Comparison of ENCODE assay signal across 8 cellular contexts in genomic region chr3:125165189-125165947, GRCh38. TPM values are rescaled to one million over a fixed set of nuclear protein-coding genes. Genes with fewer than 3 reads are reported as not detected.
DNase-seq lines count a peak whose midpoint lies in the region; ATAC-seq and TF ChIP-seq lines count a peak whose summit lies in the region.

No MANE protein-coding gene starts in this region.

- H3K9me3 ChIP-seq in GM23248 (ENCODE audit: low read depth) = no peaks in the 10 kb centered on the region
- no peaks in the 10 kb centered on the region for H3K9me3 ChIP-seq in right atrium auricular region

- no peak overlapping the region for H2AFZ ChIP-seq in GM23248

- peak; percentile 87 for ATAC-seq in WTC11
- ATAC-seq in GM18511 (IDR thresholded peaks at IDR 0.05; ENCODE audit: unreplicated experiment) = no peak
- no peak for ATAC-seq in HG02981 (IDR thresholded peaks at IDR 0.05; ENCODE audit: unreplicated experiment)

- H3K4me1 Mint-ChIP-seq in WTC11 = peaks cover 11% of the 10 kb centered on the region
- no peaks in the 10 kb centered on the region for H3K4me1 Mint-ChIP-seq in activated T-cell treated with anti-CD3 and anti-CD28 coated beads, Interleukin-2, amount 50 U/mL, for 24 hours (ENCODE audit: low read depth)

- TF ChIP-seq CTCF in WTC11 (IDR thresholded peaks at IDR 0.05) (peak; percentile 32; the same call in 1 of the 2 replicates), right atrium auricular region (IDR thresholded peaks at IDR 0.05) (peak; percentile 75 to 90)

- H3K27ac Mint-ChIP-seq in WTC11 = no peak overlapping the region; the same call in 1 of the 2 replicates
- H3K27ac Mint-ChIP-seq in activated T-cell treated with anti-CD3 and anti-CD28 coated beads, Interleukin-2, amount 50 U/mL, for 24 hours = no peak overlapping the region

- H3K27me3 ChIP-seq in GM23248 (replicated peaks; ENCODE audit: insufficient read depth) (no peaks in the 10 kb centered on the region), right atrium auricular region (no peaks in the 10 kb centered on the region)

- no peak overlapping the region for H3K9ac ChIP-seq in GM23248

- 83% methylated on average over 16 to 17 of the region's 17 CpGs for WGBS in GM23248 (ENCODE audit: low coverage in 1 of 2, low lambda C conversion rate in 2 of 2, missing lambda C conversion rate in 2 of 2), 2 experiments

- H4K20me1 ChIP-seq in GM23248 (ENCODE audit: insufficient read depth) = no peaks in the 10 kb centered on the region

- H3K79me2 ChIP-seq in GM23248 (ENCODE audit: insufficient read depth) = no peaks in the 10 kb centered on the region

- H3K4me3 Mint-ChIP-seq in WTC11 = no peak overlapping the region
- no peak overlapping the region for H3K4me3 Mint-ChIP-seq in activated T-cell treated with anti-CD3 and anti-CD28 coated beads, Interleukin-2, amount 50 U/mL, for 24 hours

- H3K36me3 ChIP-seq in GM23248 (ENCODE audit: low read depth) (no peaks in the 10 kb centered on the region), right atrium auricular region (no peaks in the 10 kb centered on the region)

- POLR2A ChIA-PET in WTC11 (lab: Charles Lee) = no interaction called here

- no peaks in the 10 kb centered on the region for H3K27me3 Mint-ChIP-seq in WTC11 (ENCODE audit: low read depth)
- no peaks in the 10 kb centered on the region for H3K27me3 Mint-ChIP-seq in activated T-cell treated with anti-CD3 and anti-CD28 coated beads, Interleukin-2, amount 50 U/mL, for 24 hours

- H3K4me2 ChIP-seq in GM23248 (ENCODE audit: unreplicated experiment) = no peak overlapping the region

- H3K4me1 ChIP-seq in GM23248 (ENCODE audit: insufficient read depth) (peaks cover 16% of the 10 kb centered on the region; the same call in 1 of the 2 replicates), right atrium auricular region (peaks cover 0 to 50% of the 10 kb centered on the region in 2 donors)

- in situ Hi-C loops in GM23248 (cut with MboI) = no loop called here

- no peaks in the 10 kb centered on the region for H3F3A ChIP-seq in GM23248 (ENCODE audit: insufficient read depth)

- H3K27ac ChIP-seq in GM23248 = no peak overlapping the region
- H3K27ac ChIP-seq in right atrium auricular region = no peak overlapping the region

- no peak overlapping the region for H3K4me3 ChIP-seq in GM23248
- no peak overlapping the region for H3K4me3 ChIP-seq in right atrium auricular region

- CTCF ChIA-PET in WTC11 (lab: Charles Lee) = interaction anchor here (0.5 to 2.7 kb wide), 12 partner anchors 10 to 226 kb away, joined by 3 to 19 read pairs (median 3); no protein-coding TSS in a partner anchor

- no peaks in the 10 kb centered on the region for H3K9me2 ChIP-seq in GM23248 (ENCODE audit: insufficient read depth)

- peak; percentile 68 for DNase-seq in GM23248
- DNase-seq in WTC11 (ENCODE audit: low spot score) = peak; percentile 65
- DNase-seq in right atrium auricular region (ENCODE audit: low spot score) = no peak
- peak; percentile 48 for DNase-seq in superior temporal gyrus (ENCODE audit: extremely low spot score)
- DNase-seq in RPMI8226 = no peak
- DNase-seq in activated T-cell treated with anti-CD3 and anti-CD28 coated beads, Interleukin-2, amount 50 U/mL, for 24 hours = no peak

- H3K9me3 Mint-ChIP-seq in WTC11 = no peaks in the 10 kb centered on the region
- H3K9me3 Mint-ChIP-seq in activated T-cell treated with anti-CD3 and anti-CD28 coated beads, Interleukin-2, amount 50 U/mL, for 24 hours = no peaks in the 10 kb centered on the region

- H3K36me3 Mint-ChIP-seq in WTC11 = no peaks in the 10 kb centered on the region
- no peaks in the 10 kb centered on the region for H3K36me3 Mint-ChIP-seq in activated T-cell treated with anti-CD3 and anti-CD28 coated beads, Interleukin-2, amount 50 U/mL, for 24 hours (ENCODE audit: low read depth)

TF ChIP-seq in WTC11, 78 proteins besides CTCF, POLR2A, EP300 and RAD21:
- TF ChIP-seq SOX15 (CRISPR knock-in tag; IDR thresholded peaks at IDR 0.05) (no peak), ETV6 (CRISPR knock-in tag; IDR thresholded peaks at IDR 0.05) (no peak), ZNF219 (CRISPR knock-in tag; IDR thresholded peaks at IDR 0.05; ENCODE audit: borderline replicate concordance) (no peak), RELA (CRISPR knock-in tag; IDR thresholded peaks at IDR 0.05; ENCODE audit: borderline replicate concordance) (no peak), ZNF416 (CRISPR knock-in tag; IDR thresholded peaks at IDR 0.05) (no peak), ARID4B (CRISPR knock-in tag; IDR thresholded peaks at IDR 0.05; ENCODE audit: borderline replicate concordance) (no peak), ZBTB43 (CRISPR knock-in tag; IDR thresholded peaks at IDR 0.05) (no peak), NR3C1 (CRISPR knock-in tag; conservative IDR thresholded peaks at IDR 0.05; ENCODE audit: low read depth) (no peak), TEAD1 (CRISPR knock-in tag; IDR thresholded peaks at IDR 0.05) (no peak), TCF7 (CRISPR knock-in tag; IDR thresholded peaks at IDR 0.05; ENCODE audit: low read depth) (no peak)
- TF ChIP-seq, protein P1, sequence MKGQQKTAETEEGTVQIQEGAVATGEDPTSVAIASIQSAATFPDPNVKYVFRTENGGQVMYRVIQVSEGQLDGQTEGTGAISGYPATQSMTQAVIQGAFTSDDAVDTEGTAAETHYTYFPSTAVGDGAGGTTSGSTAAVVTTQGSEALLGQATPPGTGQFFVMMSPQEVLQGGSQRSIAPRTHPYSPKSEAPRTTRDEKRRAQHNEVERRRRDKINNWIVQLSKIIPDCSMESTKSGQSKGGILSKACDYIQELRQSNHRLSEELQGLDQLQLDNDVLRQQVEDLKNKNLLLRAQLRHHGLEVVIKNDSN (CRISPR knock-in tag; IDR thresholded peaks at IDR 0.05) = no peak

RNA-seq across cellular contexts. Expression of gene SLC12A8, which starts 47.2 kb away (rescaled TPM):
- total RNA-seq in GM23248 (2014; rRNA removed; shearing (Covaris generic)) = 7.8 and 12.0 TPM in 2 replicates
- 3.4 and 3.5 TPM in 2 replicates for polyA plus RNA-seq in GM23248 (2016; fragmentation: Nextera tagmentation; extraction: Ambion mirVana)
- 7.5 to 10.3 TPM (median 9.1 TPM) in 3 replicates for total RNA-seq in WTC11 (2021)
- total RNA-seq in right atrium auricular region = 1 to 10 TPM; 1.1 to 1.9 TPM

Comparison
In these comparisons a context has a peak if more than half of its experiments do, and no peak if none do; other contexts are left out.
1. DNase-seq: peak in GM23248 (single experiment), WTC11 (single experiment) and superior temporal gyrus (single experiment); none in right atrium auricular region (single experiment), RPMI8226 (single experiment) and activated T-cell treated with anti-CD3 and anti-CD28 coated beads, Interleukin-2, amount 50 U/mL, for 24 hours (single experiment).